ENCODE assay signal across 1 cellular context in the genomic region with DNA sequence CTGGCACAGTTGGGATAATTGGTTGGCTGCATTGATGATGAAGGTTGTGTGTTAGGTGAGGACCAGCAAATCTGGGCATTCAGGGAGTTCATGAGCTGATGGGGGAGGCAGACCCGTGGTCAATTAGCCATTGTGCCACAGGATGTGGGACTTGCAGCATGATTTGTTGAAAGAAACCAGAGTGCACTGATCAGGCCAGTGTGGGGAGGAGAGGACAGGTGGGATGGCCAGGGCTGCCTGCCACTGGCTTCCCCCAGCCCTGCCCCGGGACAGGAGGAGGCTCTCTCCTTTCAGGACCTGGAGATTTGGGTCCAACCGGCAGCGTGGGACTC.
TF ChIP-seq lines count a peak whose summit lies in the region.

No MANE protein-coding gene starts in this region.

TF ChIP-seq in GM23338, 12 proteins besides CTCF, POLR2A, EP300 and RAD21 (continued from another document):
- TF ChIP-seq, protein P1, sequence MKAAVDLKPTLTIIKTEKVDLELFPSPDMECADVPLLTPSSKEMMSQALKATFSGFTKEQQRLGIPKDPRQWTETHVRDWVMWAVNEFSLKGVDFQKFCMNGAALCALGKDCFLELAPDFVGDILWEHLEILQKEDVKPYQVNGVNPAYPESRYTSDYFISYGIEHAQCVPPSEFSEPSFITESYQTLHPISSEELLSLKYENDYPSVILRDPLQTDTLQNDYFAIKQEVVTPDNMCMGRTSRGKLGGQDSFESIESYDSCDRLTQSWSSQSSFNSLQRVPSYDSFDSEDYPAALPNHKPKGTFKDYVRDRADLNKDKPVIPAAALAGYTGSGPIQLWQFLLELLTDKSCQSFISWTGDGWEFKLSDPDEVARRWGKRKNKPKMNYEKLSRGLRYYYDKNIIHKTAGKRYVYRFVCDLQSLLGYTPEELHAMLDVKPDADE (IDR thresholded peaks at IDR 0.05): no peak
- TF ChIP-seq, protein P2, sequence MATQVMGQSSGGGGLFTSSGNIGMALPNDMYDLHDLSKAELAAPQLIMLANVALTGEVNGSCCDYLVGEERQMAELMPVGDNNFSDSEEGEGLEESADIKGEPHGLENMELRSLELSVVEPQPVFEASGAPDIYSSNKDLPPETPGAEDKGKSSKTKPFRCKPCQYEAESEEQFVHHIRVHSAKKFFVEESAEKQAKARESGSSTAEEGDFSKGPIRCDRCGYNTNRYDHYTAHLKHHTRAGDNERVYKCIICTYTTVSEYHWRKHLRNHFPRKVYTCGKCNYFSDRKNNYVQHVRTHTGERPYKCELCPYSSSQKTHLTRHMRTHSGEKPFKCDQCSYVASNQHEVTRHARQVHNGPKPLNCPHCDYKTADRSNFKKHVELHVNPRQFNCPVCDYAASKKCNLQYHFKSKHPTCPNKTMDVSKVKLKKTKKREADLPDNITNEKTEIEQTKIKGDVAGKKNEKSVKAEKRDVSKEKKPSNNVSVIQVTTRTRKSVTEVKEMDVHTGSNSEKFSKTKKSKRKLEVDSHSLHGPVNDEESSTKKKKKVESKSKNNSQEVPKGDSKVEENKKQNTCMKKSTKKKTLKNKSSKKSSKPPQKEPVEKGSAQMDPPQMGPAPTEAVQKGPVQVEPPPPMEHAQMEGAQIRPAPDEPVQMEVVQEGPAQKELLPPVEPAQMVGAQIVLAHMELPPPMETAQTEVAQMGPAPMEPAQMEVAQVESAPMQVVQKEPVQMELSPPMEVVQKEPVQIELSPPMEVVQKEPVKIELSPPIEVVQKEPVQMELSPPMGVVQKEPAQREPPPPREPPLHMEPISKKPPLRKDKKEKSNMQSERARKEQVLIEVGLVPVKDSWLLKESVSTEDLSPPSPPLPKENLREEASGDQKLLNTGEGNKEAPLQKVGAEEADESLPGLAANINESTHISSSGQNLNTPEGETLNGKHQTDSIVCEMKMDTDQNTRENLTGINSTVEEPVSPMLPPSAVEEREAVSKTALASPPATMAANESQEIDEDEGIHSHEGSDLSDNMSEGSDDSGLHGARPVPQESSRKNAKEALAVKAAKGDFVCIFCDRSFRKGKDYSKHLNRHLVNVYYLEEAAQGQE (IDR thresholded peaks at IDR 0.05; ENCODE audit: unreplicated experiment): no peak
- TF ChIP-seq STAT1 (IDR thresholded peaks at IDR 0.05; ENCODE audit: unreplicated experiment): no peak
